12 cellular contexts compared by ENCODE assay signal in the genomic region with DNA sequence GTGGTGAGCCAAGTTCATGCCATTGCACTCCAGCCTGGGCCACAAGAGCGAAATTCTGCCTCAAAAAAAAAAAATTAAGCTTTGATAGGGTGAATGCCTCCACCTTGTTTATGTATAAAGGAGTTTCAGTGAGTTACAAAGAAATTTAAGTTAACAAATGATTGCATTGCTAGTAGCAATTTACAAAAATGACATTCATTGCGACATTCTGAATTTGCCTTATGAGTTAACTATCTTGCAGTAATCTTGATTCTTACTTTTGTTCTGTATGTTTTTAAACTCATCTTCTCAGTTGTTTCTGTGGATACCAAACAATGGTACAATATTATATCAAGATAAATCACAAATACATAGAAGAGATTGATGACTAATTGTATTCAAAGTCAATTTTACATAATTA.
A peak's percentile ranks its signal among the peaks of the same experiment; 100 is the strongest.
DNase-seq lines count a peak whose midpoint lies in the region; ATAC-seq, FAIRE-seq and TF ChIP-seq lines count a peak whose summit lies in the region.
"Had no signal": no experiment of that assay in that cellular context is flagged by ENCODE, and none has a peak within 500 bp of the region (broad histone marks: within the 10 kb centered on the region; RNA-seq: fewer than 3 reads in every experiment).

No MANE protein-coding gene starts in this region.

- peaks cover 49% of the 10 kb centered on the region for H3F3A ChIP-seq in GM23248 (ENCODE audit: insufficient read depth)

- CTCF ChIA-PET in endothelial cell of umbilical vein (lab: Charles Lee), result interaction anchor here (0.6 to 3.1 kb wide), 32 partner anchors 9 to 1085 kb away, joined by 3 to 95 read pairs (median 6); a partner anchor contains a TSS

- no peak for FAIRE-seq in endothelial cell of umbilical vein (lab: Jason Lieb, UNC)

- dilution Hi-C loops in endothelial cell of umbilical vein (cut with MboI; ENCODE audit: extremely low pct_ligation_motif_present, low sequenced_read_pairs), result no loop called here

- no TSS peak for BruUV-seq in endothelial cell of umbilical vein (replicated peaks; lab: Mats Ljungman, UMichigan)

- no peaks in the 10 kb centered on the region for H3K9me3 ChIP-seq in GM23248 (ENCODE audit: low read depth)
- no peaks in the 10 kb centered on the region for H3K9me3 ChIP-seq in RWPE2 (ENCODE audit: severe bottlenecking)
- H3K9me3 ChIP-seq in endothelial cell of umbilical vein (replicated peaks; ENCODE audit: control insufficient read depth, insufficient read depth, low read length), result no peaks in the 10 kb centered on the region
- no peaks in the 10 kb centered on the region for H3K9me3 ChIP-seq in osteoblast (ENCODE audit: low read depth, low read length)
- H3K9me3 ChIP-seq: BLaER1, HAP-1 had no signal

- peak overlapping the region; percentile 66 for H3K27ac ChIP-seq in GM23248
- H3K27ac ChIP-seq in RWPE2 (ENCODE audit: poor library complexity, severe bottlenecking), result peak overlapping the region; percentile 1
- peak overlapping the region; percentile 100 for H3K27ac ChIP-seq in endothelial cell of umbilical vein (ENCODE audit: insufficient read depth, low read depth, low read length)
- H3K27ac ChIP-seq in osteoblast (ENCODE audit: low read depth, low read length), result peak overlapping the region; percentile 90
- H3K27ac ChIP-seq: BLaER1 had no signal

- H3K9ac ChIP-seq in GM23248 (no peak overlapping the region), endothelial cell of umbilical vein (replicated peaks; ENCODE audit: extremely low read depth, insufficient read depth, low read length) (peak overlapping the region; percentile 96)
- H3K9ac ChIP-seq: BLaER1 had no signal

- DNase-seq in GM23248 (no peak), RWPE2 (ENCODE audit: low spot score) (no peak), endothelial cell of umbilical vein (ENCODE audit: low read depth, low spot score) (no peak), osteoblast (ENCODE audit: insufficient read length, low spot score, missing footprints) (no peak), cerebellar cortex (ENCODE audit: low spot score) (no peak), DMS 273 (lab: John Stamatoyannopoulos, UW; ENCODE audit: unreplicated experiment) (no peak), DMS 273 treated with DMSO at 0.1 percent for 48 hours (lab: John Stamatoyannopoulos, UW) (no peak)
- DNase-seq: CD8-positive, alpha-beta memory T cell; NCI-H1048 had no signal

- no peak overlapping the region for H3K4me3 ChIP-seq in GM23248
- H3K4me3 ChIP-seq in RWPE2 (ENCODE audit: severe bottlenecking), result no peak overlapping the region
- no peak overlapping the region for H3K4me3 ChIP-seq in endothelial cell of umbilical vein (replicated peaks in 1 of 3; ENCODE audit: insufficient read depth in 1 of 3, low read depth in 1 of 3, low read length in 3 of 3)
- H3K4me3 ChIP-seq in osteoblast (ENCODE audit: insufficient read depth, low read length), result no peak overlapping the region
- H3K4me3 ChIP-seq: BLaER1, HAP-1 had no signal

- in situ Hi-C loops in GM23248 (cut with MboI), result no loop called here

- 97 to 99% methylated on average over 2 of the region's 2 CpGs for WGBS in GM23248 (ENCODE audit: low coverage in 1 of 2, low lambda C conversion rate in 2 of 2, missing lambda C conversion rate in 2 of 2), 2 experiments

- TF ChIP-seq CTCF in RWPE2 (IDR thresholded peaks at IDR 0.05; ENCODE audit: poor library complexity, severe bottlenecking), result no peak
- no peak for TF ChIP-seq CTCF in endothelial cell of umbilical vein (IDR thresholded peaks at IDR 0.05; ENCODE audit: extremely low read depth in 1 of 2, insufficient read depth in 1 of 2, low read depth in 1 of 2, low read length in 2 of 2)
- no peak for TF ChIP-seq CTCF in osteoblast (IDR thresholded peaks at IDR 0.05; ENCODE audit: extremely low read depth, low read depth, low read length)

- H2AFZ ChIP-seq in GM23248, result no peak overlapping the region
- H2AFZ ChIP-seq in endothelial cell of umbilical vein (ENCODE audit: low read depth, low read length), result no peak overlapping the region
- no peak overlapping the region for H2AFZ ChIP-seq in osteoblast (ENCODE audit: low read length)

- no peaks in the 10 kb centered on the region for H3K27me3 ChIP-seq in GM23248 (replicated peaks; ENCODE audit: insufficient read depth)
- H3K27me3 ChIP-seq in RWPE2 (ENCODE audit: insufficient read depth, poor library complexity, severe bottlenecking), result no peaks in the 10 kb centered on the region
- no peaks in the 10 kb centered on the region for H3K27me3 ChIP-seq in endothelial cell of umbilical vein (ENCODE audit: control insufficient read depth in 2 of 2, insufficient read depth in 2 of 2, low read length in 2 of 2)
- no peaks in the 10 kb centered on the region for H3K27me3 ChIP-seq in osteoblast (ENCODE audit: insufficient read depth, low read length)
- H3K27me3 ChIP-seq: BLaER1 had no signal

- H3K36me3 ChIP-seq in GM23248 (ENCODE audit: low read depth) (no peaks in the 10 kb centered on the region), RWPE2 (ENCODE audit: low read depth) (no peaks in the 10 kb centered on the region), endothelial cell of umbilical vein (ENCODE audit: control insufficient read depth in 2 of 2, extremely low read depth in 1 of 2, insufficient read depth in 2 of 2, low read length in 2 of 2) (no peaks in the 10 kb centered on the region), osteoblast (ENCODE audit: insufficient read depth, low read length) (no peaks in the 10 kb centered on the region)
- H3K36me3 ChIP-seq: BLaER1, HAP-1 had no signal

- H3K9me1 ChIP-seq in endothelial cell of umbilical vein (replicated peaks; ENCODE audit: control insufficient read depth, extremely low read depth, insufficient read depth, low read length), result no peaks in the 10 kb centered on the region

- intact Hi-C loops in endothelial cell of umbilical vein (cut with micrococcal nuclease), result loop anchor here (1.0 to 5.0 kb wide), 11 partner anchors 23 to 1065 kb away; a partner anchor contains a TSS

- H3K4me2 ChIP-seq in GM23248 (ENCODE audit: unreplicated experiment) (peak overlapping the region; percentile 2), endothelial cell of umbilical vein (ENCODE audit: insufficient read depth, low read length) (no peak overlapping the region), osteoblast (ENCODE audit: insufficient read depth, low read length) (peak overlapping the region; percentile 64)
- H3K4me2 ChIP-seq: BLaER1 had no signal

- TF ChIP-seq POLR2A in endothelial cell of umbilical vein (IDR thresholded peaks at IDR 0.05; ENCODE audit: low read depth, low read length), result no peak

- no peaks in the 10 kb centered on the region for H4K20me1 ChIP-seq in GM23248 (ENCODE audit: insufficient read depth)
- no peaks in the 10 kb centered on the region for H4K20me1 ChIP-seq in endothelial cell of umbilical vein (replicated peaks; ENCODE audit: control insufficient read depth, extremely low read depth, insufficient read depth, low read length)
- no peaks in the 10 kb centered on the region for H4K20me1 ChIP-seq in osteoblast (ENCODE audit: insufficient read depth, low read length)

- ATAC-seq in RWPE2 (ENCODE audit: low read depth), result no peak
- ATAC-seq: Right ventricle myocardium inferior had no signal

- H3K4me1 ChIP-seq in GM23248 (ENCODE audit: insufficient read depth), result peaks cover 53% of the 10 kb centered on the region
- H3K4me1 ChIP-seq in RWPE2 (ENCODE audit: insufficient read depth, poor library complexity, severe bottlenecking), result peaks cover 13% of the 10 kb centered on the region
- peaks cover 63% of the 10 kb centered on the region for H3K4me1 ChIP-seq in endothelial cell of umbilical vein (ENCODE audit: control insufficient read depth, extremely low read depth, insufficient read depth, low read length)
- H3K4me1 ChIP-seq in osteoblast (ENCODE audit: insufficient read depth, low read length), result peaks cover 61% of the 10 kb centered on the region
- H3K4me1 ChIP-seq: BLaER1 had no signal

- H3K79me2 ChIP-seq in GM23248 (ENCODE audit: insufficient read depth) (no peaks in the 10 kb centered on the region), endothelial cell of umbilical vein (ENCODE audit: control insufficient read depth, insufficient read depth, low read length) (peaks cover 2% of the 10 kb centered on the region), osteoblast (ENCODE audit: insufficient read depth, low read length) (no peaks in the 10 kb centered on the region)

- POLR2A ChIA-PET in endothelial cell of umbilical vein (lab: Charles Lee), result no interaction called here

- no peaks in the 10 kb centered on the region for H3K9me2 ChIP-seq in GM23248 (ENCODE audit: insufficient read depth)

TF ChIP-seq in endothelial cell of umbilical vein, 7 proteins besides CTCF, POLR2A, EP300 and RAD21:
- TF ChIP-seq POLR2AphosphoS5 (IDR thresholded peaks at IDR 0.05; ENCODE audit: insufficient read depth, low read depth, low read length) (no peak), JUN (IDR thresholded peaks at IDR 0.05; ENCODE audit: borderline replicate concordance, insufficient read depth, insufficient read length, low read depth) (no peak), FOS (IDR thresholded peaks at IDR 0.05; ENCODE audit: borderline replicate concordance, insufficient read depth, low read length) (no peak), MYC (IDR thresholded peaks at IDR 0.05; ENCODE audit: low read depth, low read length) (no peak), EZH2 (IDR thresholded peaks at IDR 0.05; ENCODE audit: borderline replicate concordance, low read depth, low read length, severe bottlenecking) (no peak), GATA2 (IDR thresholded peaks at IDR 0.05; ENCODE audit: insufficient read depth, insufficient read length, low read depth, low read length) (no peak)
- TF ChIP-seq, protein P1, sequence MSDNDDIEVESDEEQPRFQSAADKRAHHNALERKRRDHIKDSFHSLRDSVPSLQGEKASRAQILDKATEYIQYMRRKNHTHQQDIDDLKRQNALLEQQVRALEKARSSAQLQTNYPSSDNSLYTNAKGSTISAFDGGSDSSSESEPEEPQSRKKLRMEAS (IDR thresholded peaks at IDR 0.05; ENCODE audit: insufficient read depth, insufficient read length), result no peak
TF ChIP-seq in endothelial cell of umbilical vein: peak in this region for 0.

Comparison
In these comparisons a context has a peak if more than half of its experiments do, and no peak if none do; other contexts are left out.
1. H3K27ac ChIP-seq: peak in every context shown above with its lines; median percentile 100 in endothelial cell of umbilical vein; 90 in osteoblast; 66 in GM23248; 1 in RWPE2.